Comparison of ENCODE assay signal across 8 cellular contexts in genomic region chr17:16583781-16584180, GRCh38. TPM values are rescaled to one million over a fixed set of nuclear protein-coding genes. Genes with fewer than 3 reads are reported as not detected.
DNase-seq lines count a peak whose midpoint lies in the region; ATAC-seq, FAIRE-seq and TF ChIP-seq lines count a peak whose summit lies in the region.

No MANE protein-coding gene starts in this region.

- no peaks in the 10 kb centered on the region for H3K9me3 ChIP-seq in CD8-positive, alpha-beta memory T cell (ENCODE audit: low read length)
- H3K9me3 ChIP-seq in Panc1 (ENCODE audit: control insufficient read depth, insufficient read depth, low read depth, low read length) = no peaks in the 10 kb centered on the region
- H3K9me3 ChIP-seq in parathyroid adenoma (ENCODE audit: control insufficient read depth, low read length) = no peaks in the 10 kb centered on the region
- no peaks in the 10 kb centered on the region for H3K9me3 ChIP-seq in aorta (ENCODE audit: control insufficient read depth, low read length)
- no peaks in the 10 kb centered on the region for H3K9me3 ChIP-seq in kidney (ENCODE audit: control insufficient read depth in 1 of 2, low read length in 2 of 2)

- ATAC-seq in Panc1 = no peak; the same call in 1 of the 2 replicates
- no peak for ATAC-seq in aorta (ENCODE audit: low FRiP score)
- ATAC-seq in GM19035 (IDR thresholded peaks at IDR 0.05; ENCODE audit: unreplicated experiment) = no peak

- peak overlapping the region; percentile 72 for H3K4me2 ChIP-seq in parathyroid adenoma (ENCODE audit: low read length)

- H3K9ac ChIP-seq in parathyroid adenoma (no peak overlapping the region), kidney (ENCODE audit: low read length in 2 of 2) (no peak overlapping the region)

- H3K27me3 ChIP-seq in CD8-positive, alpha-beta memory T cell (ENCODE audit: insufficient read depth, low read length, poor library complexity, severe bottlenecking) = no peaks in the 10 kb centered on the region
- H3K27me3 ChIP-seq in Panc1 (ENCODE audit: control insufficient read depth, insufficient read depth, low read length) (no peaks in the 10 kb centered on the region), dorsolateral prefrontal cortex (no peaks in the 10 kb centered on the region), parathyroid adenoma (ENCODE audit: control insufficient read depth, insufficient read depth, low read length) (no peaks in the 10 kb centered on the region), aorta (ENCODE audit: control insufficient read depth in 1 of 2, insufficient read depth in 2 of 2, low read length in 1 of 2) (no peaks in the 10 kb centered on the region)

- H3K4me1 Mint-ChIP-seq in CD8-positive, alpha-beta memory T cell = peaks cover 17 to 23% (median 18%) of the 10 kb centered on the region in 3 donors

- H3K36me3 ChIP-seq in CD8-positive, alpha-beta memory T cell (ENCODE audit: insufficient read depth, low read length) = no peaks in the 10 kb centered on the region
- H3K36me3 ChIP-seq in Panc1 (ENCODE audit: control insufficient read depth, insufficient read depth, low read length) = no peaks in the 10 kb centered on the region
- H3K36me3 ChIP-seq in parathyroid adenoma (ENCODE audit: control insufficient read depth, insufficient read depth, low read length) = no peaks in the 10 kb centered on the region
- no peaks in the 10 kb centered on the region for H3K36me3 ChIP-seq in aorta (ENCODE audit: control insufficient read depth in 1 of 2, insufficient read depth in 2 of 2, low read length in 1 of 2)
- H3K36me3 ChIP-seq in kidney (ENCODE audit: control insufficient read depth in 1 of 2, insufficient read depth in 2 of 2, low read length in 2 of 2) = no peaks in the 10 kb centered on the region

- intact Hi-C loops in Panc1 (cut with micrococcal nuclease; ENCODE audit: unreplicated experiment) (loop anchor here (5.0 kb wide), 1 partner anchor 46 kb away; no protein-coding TSS in a partner anchor), dorsolateral prefrontal cortex (cut with DNase I) (loop anchor here (1.0 to 5.0 kb wide), 3 partner anchors 15 to 201 kb away; partner anchors contain the start of genes ZNF287 (in 2 of the 2) and UBB (in 1 of the 2)), aorta (cut with DNase I) (loop anchor here in 1 of 2 donors (2.0 to 10.0 kb wide), 2 partner anchors 15 to 129 kb away; partner anchors contain the start of gene ZNF287), kidney (cut with DNase I) (no loop called here)

- no peak overlapping the region for H3K4me3 ChIP-seq in CD8-positive, alpha-beta memory T cell (ENCODE audit: low read length)
- H3K4me3 ChIP-seq in Panc1 (ENCODE audit: low read depth in 2 of 2, low read length in 2 of 2) = peak overlapping the region; percentile 59 to 84; a peak in 3 of 4 replicates
- peak overlapping the region in 58 of 59 donors; percentile 32 to 71 (median 56) for H3K4me3 ChIP-seq in dorsolateral prefrontal cortex
- peak overlapping the region; percentile 37 for H3K4me3 ChIP-seq in parathyroid adenoma (ENCODE audit: low read depth, low read length)
- H3K4me3 ChIP-seq in aorta (ENCODE audit: low read length in 2 of 2) = no peak overlapping the region
- H3K4me3 ChIP-seq in kidney (ENCODE audit: low read length in 2 of 2) = peak overlapping the region in 1 of 2 donors; percentile 74

- in situ Hi-C loops in Panc1 (cut with HindIII; ENCODE audit: low pct_unique_long_range_greater_than_20kb, low sequenced_read_pairs) = no loop called here

- peaks cover 0 to 4% (median 0%) of the 10 kb centered on the region in 3 donors for H3K36me3 Mint-ChIP-seq in CD8-positive, alpha-beta memory T cell

- H2AFZ ChIP-seq in parathyroid adenoma = peak overlapping the region; percentile 96

- POLR2A ChIA-PET in CD8-positive, alpha-beta memory T cell (lab: Charles Lee) = interaction anchor here (0.6 to 1.2 kb wide), 4 partner anchors 11 to 729 kb away, joined by 3 to 5 read pairs (median 4); no protein-coding TSS in a partner anchor
- POLR2A ChIA-PET in Panc1 (lab: Charles Lee) = interaction anchor here (0.5 kb wide), 1 partner anchor 429 kb away, joined by 3 read pairs; no protein-coding TSS in a partner anchor

- 32 to 33% methylated on average over 7 of the region's 7 CpGs for WGBS in aorta, 2 donors

- peaks cover 0 to 3% (median 0%) of the 10 kb centered on the region in 5 donors for H3K9me3 Mint-ChIP-seq in CD8-positive, alpha-beta memory T cell

- TF ChIP-seq CTCF in Panc1 (IDR thresholded peaks at IDR 0.05) (no peak), dorsolateral prefrontal cortex (IDR thresholded peaks at IDR 0.05 in 54 of 56, conservative IDR thresholded peaks at IDR 0.05 in 2 of 56; ENCODE audit: low read depth in 1 of 56, partially characterized antibody in 56 of 56) (no peak), parathyroid adenoma (IDR thresholded peaks at IDR 0.05) (no peak), kidney (IDR thresholded peaks at IDR 0.05; ENCODE audit: borderline replicate concordance, extremely low read depth, insufficient read depth) (no peak)

- H3K4me1 ChIP-seq in CD8-positive, alpha-beta memory T cell (ENCODE audit: insufficient read depth, low read length) = peaks cover 14% of the 10 kb centered on the region
- peaks cover 3% of the 10 kb centered on the region; the same call in 1 of the 2 replicates for H3K4me1 ChIP-seq in Panc1 (ENCODE audit: control insufficient read depth, insufficient read depth, low read length)
- H3K4me1 ChIP-seq in parathyroid adenoma = no peaks in the 10 kb centered on the region
- H3K4me1 ChIP-seq in aorta (ENCODE audit: control insufficient read depth in 1 of 2, insufficient read depth in 2 of 2, low read length in 2 of 2) = no peaks in the 10 kb centered on the region
- peaks cover 0 to 4% of the 10 kb centered on the region in 2 donors for H3K4me1 ChIP-seq in kidney (ENCODE audit: control insufficient read depth in 1 of 2, insufficient read depth in 1 of 2, low read depth in 1 of 2, low read length in 2 of 2)

- FAIRE-seq in kidney (lab: Jason Lieb, UNC) = no peak

- H3K79me2 ChIP-seq in parathyroid adenoma = no peaks in the 10 kb centered on the region

- no peak overlapping the region for H3K27ac ChIP-seq in CD8-positive, alpha-beta memory T cell (ENCODE audit: low read depth, low read length)
- H3K27ac ChIP-seq in Panc1 (ENCODE audit: low read length) (no peak overlapping the region), dorsolateral prefrontal cortex (peak overlapping the region in 29 of 59 donors; percentile 3 to 88 (median 50)), parathyroid adenoma (no peak overlapping the region), aorta (ENCODE audit: low read depth in 1 of 2, low read length in 2 of 2) (no peak overlapping the region), kidney (ENCODE audit: low read depth in 2 of 2, low read length in 2 of 2) (no peak overlapping the region)

- CTCF ChIA-PET in CD8-positive, alpha-beta memory T cell (lab: Charles Lee) = interaction anchor here (0.7 to 6.7 kb wide), 15 partner anchors 10 to 62 kb away, joined by 3 to 75 read pairs (median 4); partner anchors contain the start of gene ZNF287
- CTCF ChIA-PET in Panc1 (lab: Charles Lee) = interaction anchor here (0.6 to 0.7 kb wide), 4 partner anchors 41 to 331 kb away, joined by 3 to 6 read pairs (median 4); no protein-coding TSS in a partner anchor

- H3K27me3 Mint-ChIP-seq in CD8-positive, alpha-beta memory T cell = peaks cover 20 to 37% of the 10 kb centered on the region in 2 donors

- peak overlapping the region; percentile 67 to 94 (median 87) for H3K27ac Mint-ChIP-seq in CD8-positive, alpha-beta memory T cell

- BruUV-seq in Panc1 (replicated peaks; lab: Mats Ljungman, UMichigan) = no TSS peak

- peak overlapping the region; percentile 15 to 86 (median 79) for H3K4me3 Mint-ChIP-seq in CD8-positive, alpha-beta memory T cell

- DNase-seq in CD8-positive, alpha-beta memory T cell = no peak
- DNase-seq in Panc1 (ENCODE audit: low read depth, low spot score) (no peak), dorsolateral prefrontal cortex (no peak), aorta (no peak), GOT3 (lab: John Stamatoyannopoulos, UW) (no peak), kidney (no peak)

RNA-seq across cellular contexts. Expression of gene ZNF287, which starts 14.8 kb away (rescaled TPM):
- total RNA-seq in CD8-positive, alpha-beta memory T cell = 1 to 10 TPM; 8.9 to 9.2 TPM
- 14.5 TPM for polyA plus RNA-seq in CD8-positive, alpha-beta memory T cell
- total RNA-seq in Panc1 (2021; ENCODE audit: unreplicated experiment) = 12.3 TPM
- polyA plus RNA-seq in Panc1 (2012; ENCODE audit: insufficient read length) = 12.3 TPM
- 10 to 100 TPM in 117 of 120 experiments, 1 to 10 TPM in 3; 9.2 to 29.9 (median 15.2) TPM for total RNA-seq in dorsolateral prefrontal cortex
- total RNA-seq in aorta = 1 to 10 TPM; 5.5 to 7.4 TPM
- polyA plus RNA-seq in aorta = 1 to 10 TPM; 2.1 to 4.9 TPM
- total RNA-seq in kidney = 8.7 TPM
- 9.2 TPM for polyA plus RNA-seq in kidney (ENCODE audit: insufficient read depth, low read depth, low replicate concordance)

Comparison
In these comparisons a context has a peak if more than half of its experiments do, and no peak if none do; other contexts are left out.
1. H3K4me3 ChIP-seq: peak in Panc1 (2 of 2), dorsolateral prefrontal cortex (58 of 59) and parathyroid adenoma (single experiment); none in CD8-positive, alpha-beta memory T cell (single experiment) and aorta (0 of 2).